In the genomic region with DNA sequence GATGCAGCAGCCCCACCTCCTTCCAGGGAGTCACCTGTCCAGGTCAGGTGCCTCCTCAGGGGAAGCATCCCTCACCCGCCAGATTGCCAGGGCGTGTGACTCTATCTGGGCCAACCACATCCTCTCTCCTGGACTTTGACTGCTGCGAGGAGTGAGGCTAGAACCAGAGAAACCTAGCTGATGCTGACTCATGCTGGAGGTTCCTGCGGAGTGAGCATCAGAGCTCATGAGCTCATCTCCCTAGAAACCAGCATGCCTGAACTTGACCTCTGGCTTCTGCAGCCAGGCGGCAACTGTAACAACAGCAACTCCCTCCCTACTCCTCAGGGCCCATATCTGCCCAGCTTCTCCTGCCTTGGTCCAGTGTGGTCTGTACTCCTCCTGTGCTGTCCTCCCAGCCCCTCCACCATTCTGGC, we compare ENCODE assay signal across 8 cellular contexts. TPM values are rescaled to one million over a fixed set of nuclear protein-coding genes. Genes with fewer than 3 reads are reported as not detected.
DNase-seq lines count a peak whose midpoint lies in the region; ATAC-seq, FAIRE-seq and TF ChIP-seq lines count a peak whose summit lies in the region.

No MANE protein-coding gene starts in this region.

- peak overlapping the region; percentile 1 to 48 for H3K27ac ChIP-seq in small intestine (ENCODE audit: low read depth in 1 of 2, low read length in 1 of 2)

- no peaks in the 10 kb centered on the region for H3K27me3 ChIP-seq in NT2/D1 (ENCODE audit: insufficient read depth, insufficient read length)
- no peaks in the 10 kb centered on the region for H3K27me3 ChIP-seq in small intestine (ENCODE audit: control insufficient read depth in 2 of 2, insufficient read depth in 2 of 2, low read length in 2 of 2)

- 2 to 32% (median 7%) methylated on average over 5 of the region's 5 CpGs for WGBS in small intestine, 3 donors

- peaks cover 0 to 2% (median 0%) of the 10 kb centered on the region in 7 donors for H3K9me3 Mint-ChIP-seq in CD14-positive monocyte
- H3K9me3 Mint-ChIP-seq in activated T-cell treated with anti-CD3 and anti-CD28 coated beads, Interleukin-2, amount 50 U/mL, for 24 hours: no peaks in the 10 kb centered on the region

- H3K4me1 Mint-ChIP-seq in CD14-positive monocyte: peaks cover 53% of the 10 kb centered on the region
- H3K4me1 Mint-ChIP-seq in activated T-cell treated with anti-CD3 and anti-CD28 coated beads, Interleukin-2, amount 50 U/mL, for 24 hours (ENCODE audit: low read depth): peaks cover 32% of the 10 kb centered on the region

- no peaks in the 10 kb centered on the region for H3K9me3 ChIP-seq in NT2/D1 (ENCODE audit: insufficient read depth, low read length)
- H3K9me3 ChIP-seq in small intestine (ENCODE audit: control insufficient read depth, low read depth): no peaks in the 10 kb centered on the region

- H3K4me1 ChIP-seq in NT2/D1 (ENCODE audit: insufficient read depth, insufficient read length) (peaks cover 8% of the 10 kb centered on the region), small intestine (ENCODE audit: control insufficient read depth in 2 of 2, insufficient read depth in 1 of 2, low read depth in 1 of 2, low read length in 1 of 2) (peaks cover 0 to 5% of the 10 kb centered on the region in 2 donors)

- no peak overlapping the region for H3K9ac ChIP-seq in NT2/D1 (ENCODE audit: insufficient read length, low read depth)

- H3K4me3 ChIP-seq in NT2/D1 (ENCODE audit: insufficient read length, low read depth): no peak overlapping the region
- no peak overlapping the region for H3K4me3 ChIP-seq in small intestine (ENCODE audit: low read depth in 1 of 2, low read length in 2 of 2)

- peak overlapping the region; percentile 49 for H3K4me3 Mint-ChIP-seq in CD14-positive monocyte
- H3K4me3 Mint-ChIP-seq in activated T-cell treated with anti-CD3 and anti-CD28 coated beads, Interleukin-2, amount 50 U/mL, for 24 hours: peak overlapping the region; percentile 54

- no peaks in the 10 kb centered on the region for H3K36me3 ChIP-seq in NT2/D1 (ENCODE audit: insufficient read depth, insufficient read length, low read length)
- H3K36me3 ChIP-seq in small intestine (ENCODE audit: control insufficient read depth in 2 of 2, insufficient read depth in 2 of 2, low read length in 2 of 2): no peaks in the 10 kb centered on the region

- DNase-seq in CD14-positive monocyte (ENCODE audit: low spot score): peak; percentile 92
- peak; percentile 45 for DNase-seq in GM19240 (ENCODE audit: insufficient read length, low spot score)
- DNase-seq in NT2/D1 (ENCODE audit: low read depth, low spot score): peak; percentile 73
- DNase-seq in activated T-cell treated with anti-CD3 and anti-CD28 coated beads, Interleukin-2, amount 50 U/mL, for 24 hours: peak; percentile 58
- peak; percentile 56 for DNase-seq in glomerular endothelial cell (ENCODE audit: extremely low read depth, low read depth, low spot score)
- DNase-seq in small intestine: peak; percentile 97
- DNase-seq in hippocampal formation (lab: John Stamatoyannopoulos, UW): no peak

- intact Hi-C loops in CD14-positive monocyte (cut with micrococcal nuclease): loop anchor here (1.0 to 5.0 kb wide), 3 partner anchors 8 to 45 kb away; a partner anchor contains a TSS

- ATAC-seq in HG03342 (IDR thresholded peaks at IDR 0.05; ENCODE audit: unreplicated experiment): peak; percentile 88

- peak overlapping the region; percentile 94 to 99 (median 97) for H3K27ac Mint-ChIP-seq in CD14-positive monocyte
- H3K27ac Mint-ChIP-seq in activated T-cell treated with anti-CD3 and anti-CD28 coated beads, Interleukin-2, amount 50 U/mL, for 24 hours: peak overlapping the region; percentile 82

- H3K36me3 Mint-ChIP-seq in CD14-positive monocyte: peaks cover 0 to 5% of the 10 kb centered on the region in 2 donors
- H3K36me3 Mint-ChIP-seq in activated T-cell treated with anti-CD3 and anti-CD28 coated beads, Interleukin-2, amount 50 U/mL, for 24 hours (ENCODE audit: low read depth): no peaks in the 10 kb centered on the region

- TF ChIP-seq CTCF in CD14-positive monocyte (IDR thresholded peaks at IDR 0.05): no peak

- H3K27me3 Mint-ChIP-seq in CD14-positive monocyte (ENCODE audit: low read depth in 3 of 3): peaks cover 0 to 3% (median 0%) of the 10 kb centered on the region in 3 donors
- H3K27me3 Mint-ChIP-seq in activated T-cell treated with anti-CD3 and anti-CD28 coated beads, Interleukin-2, amount 50 U/mL, for 24 hours: no peaks in the 10 kb centered on the region

- no peak for FAIRE-seq in small intestine (lab: Jason Lieb, UNC)

RNA-seq across cellular contexts. Expression of a gene that starts 28.3 kb away (rescaled TPM):
- not detected for polyA plus RNA-seq in CD14-positive monocyte
- not detected in 2 replicates for total RNA-seq in glomerular endothelial cell
- under 1 TPM in 1 of 3 donors, not detected in 2; 0.04 TPM for polyA plus RNA-seq in small intestine

RNA-seq across cellular contexts. Expression of a gene that starts 46.8 kb away (rescaled TPM):
- polyA plus RNA-seq in CD14-positive monocyte (10 to 100 TPM; 16.1 to 36.3 TPM), small intestine (10 to 100 TPM; 14.8 to 26.7 (median 24.6) TPM)
- total RNA-seq in glomerular endothelial cell: 90.7 and 103 TPM in 2 replicates

Comparison
In these comparisons a context has a peak if more than half of its experiments do, and no peak if none do; other contexts are left out.
1. DNase-seq: peak in CD14-positive monocyte (single experiment), GM19240 (single experiment), NT2/D1 (single experiment), activated T-cell treated with anti-CD3 and anti-CD28 coated beads, Interleukin-2, amount 50 U/mL, for 24 hours (single experiment), glomerular endothelial cell (single experiment) and small intestine (single experiment); none in hippocampal formation (0 of 2).